ENCODE assay signal across 10 cellular contexts in the genomic region with DNA sequence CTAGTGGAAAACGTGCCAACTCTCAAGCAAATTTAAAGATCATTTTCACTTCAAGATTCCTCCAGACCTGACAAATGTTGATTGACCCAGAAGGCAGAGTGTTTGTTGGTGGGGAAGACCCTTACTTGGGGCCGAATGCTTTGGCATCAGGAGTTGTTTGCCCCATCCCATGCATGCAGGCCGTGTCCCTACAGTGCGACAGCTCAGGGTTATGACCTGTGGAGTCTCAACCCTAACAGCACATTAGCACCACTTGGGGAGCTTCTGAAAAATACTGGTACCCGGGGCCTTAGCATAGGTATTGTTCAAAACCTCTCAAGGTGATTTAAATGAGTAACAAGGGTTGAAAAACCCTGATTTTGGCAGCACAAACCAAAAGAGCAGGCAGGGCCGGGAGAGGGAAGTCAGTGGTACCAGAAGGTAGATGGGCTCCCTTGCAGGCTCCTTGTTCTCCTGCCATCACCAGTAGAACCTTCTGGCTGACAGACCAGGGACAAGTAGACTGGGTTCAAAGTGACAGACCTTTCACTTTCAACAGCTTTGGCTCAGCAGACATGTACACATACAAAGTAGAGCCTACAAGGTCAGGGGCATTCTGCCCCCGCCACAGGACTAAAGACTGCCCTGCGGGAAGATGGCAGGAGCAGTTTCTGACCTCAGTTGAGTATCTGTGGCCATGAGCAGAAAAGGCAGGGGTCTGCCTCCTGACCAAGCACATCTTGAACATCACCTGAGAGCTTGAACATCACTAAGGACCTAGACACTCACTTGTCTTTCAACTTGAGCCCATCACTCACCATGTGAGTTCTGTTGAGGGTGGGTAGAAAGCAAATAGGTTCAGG. TPM values are rescaled to one million over a fixed set of nuclear protein-coding genes. Genes with fewer than 3 reads are reported as not detected.
DNase-seq lines count a peak whose midpoint lies in the region; ATAC-seq, FAIRE-seq and TF ChIP-seq lines count a peak whose summit lies in the region.
"Had no signal": no experiment of that assay in that cellular context is flagged by ENCODE, and none has a peak within 500 bp of the region (broad histone marks: within the 10 kb centered on the region; RNA-seq: fewer than 3 reads in every experiment).

No MANE protein-coding gene starts in this region.

- no peak overlapping the region for H2BK120ac ChIP-seq in mesenchymal stem cell (ENCODE audit: low read depth, low read length)

- H2AFZ ChIP-seq in astrocyte (ENCODE audit: low read depth, low read length) (no peak overlapping the region), mesenchymal stem cell (ENCODE audit: low read depth, low read length) (no peak overlapping the region)

- no peak overlapping the region for H3K14ac ChIP-seq in mesenchymal stem cell (ENCODE audit: low read length in 2 of 2)

- H3K4me3 ChIP-seq in astrocyte (ENCODE audit: insufficient read depth, low read depth, low read length) (no peak overlapping the region), mesenchymal stem cell (ENCODE audit: insufficient read depth in 1 of 2, low read depth in 1 of 2, low read length in 2 of 2) (no peak overlapping the region), tibial artery (no peak overlapping the region)

- peaks cover 31% of the 10 kb centered on the region for H4K20me1 ChIP-seq in astrocyte (ENCODE audit: insufficient read depth, low read length)

- peak overlapping the region in 1 of 2 experiments; percentile 37 for H3K18ac ChIP-seq in mesenchymal stem cell (ENCODE audit: low read depth in 1 of 2, low read length in 2 of 2)

- ATAC-seq in HG02884 (IDR thresholded peaks at IDR 0.05; ENCODE audit: unreplicated experiment) (no peak), HG03025 (IDR thresholded peaks at IDR 0.05; ENCODE audit: low FRiP score, unreplicated experiment) (no peak)

- no peaks in the 10 kb centered on the region for H3K27me3 Mint-ChIP-seq in activated T-cell treated with anti-CD3 and anti-CD28 coated beads, Interleukin-2, amount 50 U/mL, for 24 hours
- H3K27me3 Mint-ChIP-seq in astrocyte (ENCODE audit: low read depth, unreplicated experiment) = no peaks in the 10 kb centered on the region

- peak overlapping the region in 1 of 2 experiments; percentile 10 for H2BK12ac ChIP-seq in mesenchymal stem cell (ENCODE audit: low read length in 2 of 2)

- intact Hi-C loops in tibial artery (cut with DNase I; ENCODE audit: low total_unique reads) = loop anchor here (5.0 kb wide), 1 partner anchor 70 kb away; no protein-coding TSS in a partner anchor

- H3K9ac ChIP-seq in astrocyte (ENCODE audit: low read length) (peak overlapping the region; percentile 47), mesenchymal stem cell (ENCODE audit: low read length) (peak overlapping the region; percentile 47)

- no peak overlapping the region for H2BK15ac ChIP-seq in mesenchymal stem cell (ENCODE audit: low read depth, poor library complexity, severe bottlenecking)

- H3K27ac Mint-ChIP-seq in activated T-cell treated with anti-CD3 and anti-CD28 coated beads, Interleukin-2, amount 50 U/mL, for 24 hours = peak overlapping the region; percentile 39
- H3K27ac Mint-ChIP-seq in astrocyte (ENCODE audit: unreplicated experiment) = peak overlapping the region; percentile 43

- no peak overlapping the region for H4K91ac ChIP-seq in mesenchymal stem cell (ENCODE audit: low read length)

- H3K4ac ChIP-seq in mesenchymal stem cell (ENCODE audit: low read depth in 1 of 2, low read length in 2 of 2) = no peak overlapping the region

- H3K27me3 ChIP-seq in astrocyte (ENCODE audit: insufficient read depth, low read length) (no peaks in the 10 kb centered on the region), mesenchymal stem cell (ENCODE audit: control insufficient read depth in 1 of 2, insufficient read depth in 1 of 2, low read length in 2 of 2) (no peaks in the 10 kb centered on the region), tibial artery (no peaks in the 10 kb centered on the region)

- FAIRE-seq in astrocyte (lab: Jason Lieb, UNC) = no peak

- H3K4me1 ChIP-seq in astrocyte (ENCODE audit: insufficient read depth, low read length) (peaks cover 31% of the 10 kb centered on the region), mesenchymal stem cell (ENCODE audit: control insufficient read depth, insufficient read depth, low read depth, low read length) (peaks cover 28% of the 10 kb centered on the region), tibial artery (peaks cover 0 to 89% (median 79%) of the 10 kb centered on the region in 4 donors)

- H3K27ac ChIP-seq in astrocyte (ENCODE audit: low read depth, low read length) = peak overlapping the region; percentile 72
- peak overlapping the region; percentile 41 for H3K27ac ChIP-seq in mesenchymal stem cell (ENCODE audit: low read length, poor library complexity, severe bottlenecking)
- H3K27ac ChIP-seq in tibial artery = peak overlapping the region; percentile 73 to 83

- H3K9me3 ChIP-seq in astrocyte (ENCODE audit: insufficient read depth, low read depth, low read length) (no peaks in the 10 kb centered on the region), mesenchymal stem cell (ENCODE audit: control insufficient read depth, low read length) (no peaks in the 10 kb centered on the region), tibial artery (no peaks in the 10 kb centered on the region)

- peaks cover 11% of the 10 kb centered on the region for H3K79me2 ChIP-seq in astrocyte (ENCODE audit: insufficient read depth, low read length)

- peaks cover 81% of the 10 kb centered on the region for H3K36me3 Mint-ChIP-seq in activated T-cell treated with anti-CD3 and anti-CD28 coated beads, Interleukin-2, amount 50 U/mL, for 24 hours (ENCODE audit: low read depth)
- peaks cover 38% of the 10 kb centered on the region for H3K36me3 Mint-ChIP-seq in astrocyte (ENCODE audit: low read depth, unreplicated experiment)

- peaks cover 29% of the 10 kb centered on the region for H3K79me1 ChIP-seq in mesenchymal stem cell (replicated peaks; ENCODE audit: low read length, poor library complexity, severe bottlenecking)

- peak; percentile 22 for DNase-seq in activated T-cell treated with anti-CD3 and anti-CD28 coated beads, Interleukin-2, amount 50 U/mL, for 24 hours
- no peak for DNase-seq in activated T-cell treated with anti-CD3 and anti-CD28 coated beads, Interleukin-2, amount 50 U/mL, for 48 hours
- DNase-seq in astrocyte (ENCODE audit: low read depth) (no peak), mesenchymal stem cell (no peak), tibial artery (peak in 1 of 2 donors; percentile 60), GM03348 (ENCODE audit: low spot score) (no peak)
- DNase-seq: GF-D8, NCI-H345 had no signal

- H3K36me3 ChIP-seq in astrocyte (ENCODE audit: insufficient read depth, low read length) (peaks cover 30% of the 10 kb centered on the region), mesenchymal stem cell (ENCODE audit: control insufficient read depth in 1 of 2, insufficient read depth in 2 of 2, low read depth in 1 of 2, low read length in 2 of 2) (peaks cover 50 to 60% of the 10 kb centered on the region in 2 experiments), tibial artery (peaks cover 15 to 33% (median 28%) of the 10 kb centered on the region in 3 donors)

- 91% methylated on average over 7 of the region's 8 CpGs for WGBS in mesenchymal stem cell

- no peak for TF ChIP-seq CTCF in astrocyte (IDR thresholded peaks at IDR 0.05; ENCODE audit: insufficient read depth, low read depth, low read length)
- TF ChIP-seq CTCF in tibial artery (IDR thresholded peaks at IDR 0.05) = no peak

- H3K4me2 ChIP-seq in astrocyte (ENCODE audit: low read length) = peak overlapping the region; percentile 59
- no peak overlapping the region for H3K4me2 ChIP-seq in mesenchymal stem cell (ENCODE audit: low read length, poor library complexity, severe bottlenecking)

- no peaks in the 10 kb centered on the region for H3K9me3 Mint-ChIP-seq in activated T-cell treated with anti-CD3 and anti-CD28 coated beads, Interleukin-2, amount 50 U/mL, for 24 hours
- H3K9me3 Mint-ChIP-seq in astrocyte (ENCODE audit: unreplicated experiment) = no peaks in the 10 kb centered on the region

- H3K23ac ChIP-seq in mesenchymal stem cell (ENCODE audit: low read length in 2 of 2) = no peak overlapping the region

- H3K4me1 Mint-ChIP-seq in activated T-cell treated with anti-CD3 and anti-CD28 coated beads, Interleukin-2, amount 50 U/mL, for 24 hours (ENCODE audit: low read depth) = peaks cover 11% of the 10 kb centered on the region
- H3K4me1 Mint-ChIP-seq in astrocyte (ENCODE audit: low read depth, unreplicated experiment) = peaks cover 49% of the 10 kb centered on the region

- no peak overlapping the region for H4K8ac ChIP-seq in mesenchymal stem cell (ENCODE audit: low read length)

- peak overlapping the region; percentile 75 for H2AK5ac ChIP-seq in mesenchymal stem cell (ENCODE audit: low read length, severe bottlenecking)

- no peak overlapping the region for H3K4me3 Mint-ChIP-seq in activated T-cell treated with anti-CD3 and anti-CD28 coated beads, Interleukin-2, amount 50 U/mL, for 24 hours
- H3K4me3 Mint-ChIP-seq in astrocyte (ENCODE audit: unreplicated experiment) = peak overlapping the region; percentile 34

- no peak overlapping the region for H2BK5ac ChIP-seq in mesenchymal stem cell (ENCODE audit: low read depth, low read length, poor library complexity, severe bottlenecking)

RNA-seq across cellular contexts. Expression of a gene that starts 39.6 kb away (rescaled TPM):
- 99.6 and 129 TPM in 2 replicates for total RNA-seq in astrocyte
- polyA plus RNA-seq in mesenchymal stem cell (2013, experiment 1 of 2) = 44.2 TPM
- polyA plus RNA-seq in mesenchymal stem cell (2013, experiment 2 of 2) = 42.6 TPM
